Comparison of ENCODE assay signal across 9 cellular contexts in the genomic region with DNA sequence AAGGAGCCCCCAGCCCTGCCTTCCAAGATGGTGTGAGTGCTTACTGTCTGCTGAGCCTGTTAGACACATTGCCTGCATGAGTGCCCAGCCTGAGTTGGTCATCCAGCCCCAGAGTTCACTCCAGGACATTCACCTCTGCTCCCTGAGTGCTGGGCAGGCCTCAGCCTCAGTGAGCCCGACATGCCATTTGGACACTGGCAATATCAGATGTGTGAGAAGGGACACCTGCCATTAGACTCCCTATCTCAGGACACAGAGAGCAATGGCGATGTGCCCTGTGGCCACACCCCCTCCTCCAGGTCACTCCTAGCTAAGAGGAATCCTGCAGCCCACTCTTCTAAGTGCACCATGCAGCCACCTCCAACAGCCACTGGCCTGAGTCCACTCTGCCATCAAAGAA. TPM values are rescaled to one million over a fixed set of nuclear protein-coding genes. Genes with fewer than 3 reads are reported as not detected.
"Had no signal": no experiment of that assay in that cellular context is flagged by ENCODE, and none has a peak within 500 bp of the region (broad histone marks: within the 10 kb centered on the region; RNA-seq: fewer than 3 reads in every experiment).

No MANE protein-coding gene starts in this region.

- H3K36me3 Mint-ChIP-seq: IgD-negative memory B cell had no signal

- H3K4me3 Mint-ChIP-seq: GM23338, H9, IgD-negative memory B cell had no signal

- H3K4me3 ChIP-seq: GM23338 had no signal

- DNase-seq: H9, HCEC 1CT, KBM-7 had no signal

- H2AFZ ChIP-seq: GM23338 had no signal

- H3K9me3 Mint-ChIP-seq: GM23338, H9 had no signal

- ATAC-seq: GM23338, HepG2 had no signal

- H3K27ac ChIP-seq: HL-60 had no signal

- H3K27ac Mint-ChIP-seq: GM23338, H9, IgD-negative memory B cell had no signal

- H3K4me2 ChIP-seq: GM23338 had no signal

- H3K4me1 Mint-ChIP-seq: IgD-negative memory B cell had no signal

RNA-seq across cellular contexts. Expression of gene CES5A, which starts 34.7 kb away (rescaled TPM):
- total RNA-seq: GM23338, H1, H9, HepG2, HT1080 had no signal
- polyA plus RNA-seq: GM23338, H1, HepG2, IgD-negative memory B cell had no signal
